ENCODE assay signal across 8 cellular contexts in the genomic region with DNA sequence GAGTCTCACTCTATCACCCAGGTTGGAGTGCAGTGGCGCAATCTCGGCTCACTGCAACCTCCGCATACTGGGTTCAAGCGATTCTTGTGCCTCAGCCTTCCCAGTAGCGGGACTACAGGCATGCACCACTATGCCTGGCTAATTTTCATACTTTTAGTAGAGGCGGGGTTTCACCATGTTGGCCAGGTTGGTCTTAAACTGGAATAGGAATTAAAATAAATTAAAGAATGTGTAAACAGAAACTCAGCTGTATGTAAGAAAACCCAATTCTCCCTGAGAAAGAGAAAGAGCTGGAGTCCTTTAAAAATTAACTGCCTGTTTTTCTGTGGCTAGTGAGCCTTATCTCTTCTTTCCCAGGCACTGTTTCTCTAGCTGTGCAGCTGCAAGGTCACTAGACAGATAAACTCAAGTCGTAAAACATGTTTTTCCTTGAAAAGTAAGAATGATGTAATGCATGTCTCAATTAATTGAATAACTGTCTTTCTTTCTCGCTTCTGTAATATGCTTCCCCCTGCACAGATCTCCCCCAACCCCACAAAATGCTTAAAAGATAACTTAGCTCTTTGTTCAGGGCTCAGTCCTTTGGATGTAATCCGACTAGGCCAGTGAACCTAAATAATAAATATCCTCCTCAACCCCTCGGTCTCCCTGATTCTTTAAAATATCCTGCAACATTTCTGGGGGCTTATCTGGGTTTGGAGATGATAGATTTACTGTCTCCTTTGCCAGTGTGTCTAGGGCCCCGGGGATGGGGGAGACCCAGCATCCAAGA.
DNase-seq lines count a peak whose midpoint lies in the region; ATAC-seq and TF ChIP-seq lines count a peak whose summit lies in the region.
"Not testable (repeated sequence)": the region's sequence is repeated elsewhere in the genome, so short reads cannot be mapped to it uniquely, and the experiment has no call there.

No MANE protein-coding gene starts in this region.

- not testable (repeated sequence) for H3K9me2 ChIP-seq in Loucy (replicated peaks; ENCODE audit: low read depth, low read length); SK-N-SH

- not testable (repeated sequence) for H3K9me3 Mint-ChIP-seq in CD8-positive, alpha-beta memory T cell; activated naive CD4-positive, alpha-beta T cell treated with anti-CD3 and anti-CD28 coated beads, Interleukin-2, amount 50 U/mL, for 72 hours
- peaks cover 69% of the 10 kb centered on the region for H3K9me3 Mint-ChIP-seq in nephron progenitor cell

- peaks cover 19 to 21% (median 20%) of the 10 kb centered on the region in 3 donors for H3K4me1 Mint-ChIP-seq in CD8-positive, alpha-beta memory T cell
- peaks cover 28% of the 10 kb centered on the region for H3K4me1 Mint-ChIP-seq in nephron progenitor cell

- not testable (repeated sequence) for H3F3A ChIP-seq in Loucy (ENCODE audit: low read depth); SK-N-SH (replicated peaks; ENCODE audit: insufficient read depth)

- TF ChIP-seq CTCF in Loucy (conservative IDR thresholded peaks at IDR 0.05; ENCODE audit: low read length); SK-N-SH (IDR thresholded peaks at IDR 0.05); nephron progenitor cell (IDR thresholded peaks at IDR 0.05); testis (IDR thresholded peaks at IDR 0.05): not testable (repeated sequence)

- H3K27ac ChIP-seq in CD8-positive, alpha-beta memory T cell (ENCODE audit: low read depth, low read length): peak overlapping the region; percentile 75
- H3K27ac ChIP-seq in SK-N-SH (ENCODE audit: low read depth in 2 of 2, low read length in 1 of 2): peak overlapping the region in 1 of 2 experiments; percentile 89; a peak in 2 of 4 replicates
- peak overlapping the region; percentile 77 to 79 for H3K27ac ChIP-seq in testis

- peak overlapping the region in 1 of 8 donors; percentile 88 for H3K27ac Mint-ChIP-seq in CD8-positive, alpha-beta memory T cell
- H3K27ac Mint-ChIP-seq in activated naive CD4-positive, alpha-beta T cell treated with anti-CD3 and anti-CD28 coated beads, Interleukin-2, amount 50 U/mL, for 72 hours: peak overlapping the region; percentile 32 to 86
- peak overlapping the region; percentile 23 for H3K27ac Mint-ChIP-seq in nephron progenitor cell

- H2AFZ ChIP-seq in Loucy (ENCODE audit: low read length); SK-N-SH (ENCODE audit: low read depth): not testable (repeated sequence)

- H3K4me1 ChIP-seq in CD8-positive, alpha-beta memory T cell (ENCODE audit: insufficient read depth, low read length): not testable (repeated sequence)
- H3K4me1 ChIP-seq in Loucy (ENCODE audit: insufficient read depth, low read length, poor library complexity, severe bottlenecking): peaks cover 51% of the 10 kb centered on the region
- H3K4me1 ChIP-seq in SK-N-SH (ENCODE audit: control insufficient read depth in 1 of 2, insufficient read depth in 2 of 2, low read depth in 1 of 2, low read length in 1 of 2): peaks cover 0 to 20% of the 10 kb centered on the region in 2 experiments; a peak in 2 of 4 replicates
- H3K4me1 ChIP-seq in testis: peaks cover 33% of the 10 kb centered on the region

- H3K9ac ChIP-seq in Loucy (ENCODE audit: low read depth, low read length, poor library complexity, severe bottlenecking): peak overlapping the region; percentile 73
- not testable (repeated sequence) for H3K9ac ChIP-seq in SK-N-SH

- H3K27me3 ChIP-seq in CD8-positive, alpha-beta memory T cell (ENCODE audit: insufficient read depth, low read length, poor library complexity, severe bottlenecking); Loucy (ENCODE audit: insufficient read depth, low read length, poor library complexity, severe bottlenecking); SK-N-SH (ENCODE audit: insufficient read depth); testis: not testable (repeated sequence)

- peak overlapping the region; percentile 86 for H3K4me2 ChIP-seq in Loucy (ENCODE audit: low read depth, low read length, poor library complexity, severe bottlenecking)
- peak overlapping the region; percentile 58; the same call in 1 of the 2 replicates for H3K4me2 ChIP-seq in SK-N-SH

- H3K27me3 Mint-ChIP-seq in CD8-positive, alpha-beta memory T cell; nephron progenitor cell (ENCODE audit: low read depth, poor library complexity): not testable (repeated sequence)

- ATAC-seq in activated naive CD4-positive, alpha-beta T cell treated with anti-CD3 and anti-CD28 coated beads, Interleukin-2, amount 50 U/mL, for 72 hours: not testable (repeated sequence)

- not testable (repeated sequence) for H3K36me3 ChIP-seq in CD8-positive, alpha-beta memory T cell (ENCODE audit: insufficient read depth, low read length); Loucy (ENCODE audit: insufficient read depth, low read length); SK-N-SH (replicated peaks in 1 of 2; ENCODE audit: control insufficient read depth in 1 of 2, insufficient read depth in 2 of 2, low read length in 1 of 2); testis (ENCODE audit: low read depth, missing control alignments)

- TF ChIP-seq RAD21 in SK-N-SH (IDR thresholded peaks at IDR 0.05; ENCODE audit: low read length): not testable (repeated sequence)

- peak; percentile 50 for TF ChIP-seq POLR2A in erythroblast (IDR thresholded peaks at IDR 0.05; ENCODE audit: low read length)
- TF ChIP-seq POLR2A in testis (IDR thresholded peaks at IDR 0.05): not testable (repeated sequence)

- not testable (repeated sequence) for H4K20me1 ChIP-seq in Loucy (ENCODE audit: insufficient read depth, low read length, poor library complexity, severe bottlenecking); SK-N-SH (ENCODE audit: insufficient read depth)

- intact Hi-C loops in testis (cut with DNase I; ENCODE audit: low total_unique reads): not testable (repeated sequence)

- CTCF ChIA-PET in CD8-positive, alpha-beta memory T cell (lab: Charles Lee); SK-N-SH (lab: Yijun Ruan, JAX): not testable (repeated sequence)

- H3K79me2 ChIP-seq in Loucy (ENCODE audit: insufficient read depth, low read length); SK-N-SH (ENCODE audit: insufficient read depth): not testable (repeated sequence)

- DNase-seq in CD8-positive, alpha-beta memory T cell; activated naive CD4-positive, alpha-beta T cell treated with anti-CD3 and anti-CD28 coated beads, Interleukin-2, amount 50 U/mL, for 72 hours (ENCODE audit: low spot score in 2 of 2); nephron progenitor cell: not testable (repeated sequence)
- DNase-seq in SK-N-SH (peak; percentile 41), erythroblast (lab: John Stamatoyannopoulos, UW) (peak; percentile 64 to 76), iris pigment epithelial cell (ENCODE audit: low read depth) (peak; percentile 20), testis (peak; percentile 59)

- TF ChIP-seq EP300 in SK-N-SH (IDR thresholded peaks at IDR 0.05; ENCODE audit: borderline replicate concordance in 1 of 2, low read depth in 1 of 2, low read length in 1 of 2): not testable (repeated sequence)

- H3K36me3 Mint-ChIP-seq in CD8-positive, alpha-beta memory T cell; nephron progenitor cell (ENCODE audit: low read depth): not testable (repeated sequence)
- peaks cover 12 to 17% of the 10 kb centered on the region in 2 donors for H3K36me3 Mint-ChIP-seq in activated naive CD4-positive, alpha-beta T cell treated with anti-CD3 and anti-CD28 coated beads, Interleukin-2, amount 50 U/mL, for 72 hours

- WGBS in SK-N-SH (ENCODE audit: low lambda C conversion rate): 28% methylated on average over 11 of the region's 11 CpGs
- WGBS in testis, 2 donors: 38 to 45% methylated on average over 11 of the region's 11 CpGs

- H3K9me3 ChIP-seq in CD8-positive, alpha-beta memory T cell (ENCODE audit: low read length); Loucy (ENCODE audit: insufficient read depth, low read depth, low read length); SK-N-SH; testis: not testable (repeated sequence)

- not testable (repeated sequence) for H3K4me3 ChIP-seq in CD8-positive, alpha-beta memory T cell (ENCODE audit: low read length); testis
- H3K4me3 ChIP-seq in Loucy (ENCODE audit: low read length, poor library complexity, severe bottlenecking) (peak overlapping the region; percentile 69), SK-N-SH (ENCODE audit: low read depth in 2 of 2, low read length in 1 of 2) (peak overlapping the region in 1 of 2 experiments; percentile 47; a peak in 1 of 4 replicates)

- peak overlapping the region in 1 of 7 donors; percentile 93 for H3K4me3 Mint-ChIP-seq in CD8-positive, alpha-beta memory T cell
- not testable (repeated sequence) for H3K4me3 Mint-ChIP-seq in nephron progenitor cell

- POLR2A ChIA-PET in CD8-positive, alpha-beta memory T cell (lab: Charles Lee): interaction anchor here (0.6 kb wide), 1 partner anchor 190 kb away, joined by 3 read pairs; no protein-coding TSS in a partner anchor
- POLR2A ChIA-PET in SK-N-SH (lab: Yijun Ruan, JAX): interaction anchor here (1.0 kb wide), 1 partner anchor 16 kb away, joined by 3 read pairs; no protein-coding TSS in a partner anchor

TF ChIP-seq in SK-N-SH, 30 proteins besides CTCF, POLR2A, EP300 and RAD21:
- peak; percentile 31; the same call in 1 of the 2 replicates for TF ChIP-seq GATA2 (CRISPR knock-in tag; IDR thresholded peaks at IDR 0.05)
